In genomic region chr4:3107271-3108185, GRCh38 we compare ENCODE assay signal across 12 cellular contexts. TPM values are rescaled to one million over a fixed set of nuclear protein-coding genes. Genes with fewer than 3 reads are reported as not detected.
DNase-seq lines count a peak whose midpoint lies in the region; ATAC-seq and TF ChIP-seq lines count a peak whose summit lies in the region.
"Had no signal": no experiment of that assay in that cellular context is flagged by ENCODE, and none has a peak within 500 bp of the region (broad histone marks: within the 10 kb centered on the region; RNA-seq: fewer than 3 reads in every experiment).

No MANE protein-coding gene starts in this region.

- no peak for TF ChIP-seq CTCF in neural progenitor cell (IDR thresholded peaks at IDR 0.05)

- no peak for DNase-seq in activated T-cell treated with anti-CD3 and anti-CD28 coated beads, Interleukin-2, amount 50 U/mL, for 24 hours
- DNase-seq in activated T-cell treated with anti-CD3 and anti-CD28 coated beads for 4 hours (no peak), fibroblast of gingiva (ENCODE audit: low read depth) (peak; percentile 78), aorta (no peak), NOMO-1 (lab: John Stamatoyannopoulos, UW; ENCODE audit: unreplicated experiment in 2 of 2) (no peak), neural progenitor cell (ENCODE audit: low spot score) (no peak)
- no peak for DNase-seq in stimulated activated CD4-positive, alpha-beta T cell treated with anti-CD3 and anti-CD28 coated beads, Interleukin-4, amount 100 ng/mL, for 4 hours
- DNase-seq: NCI-H2081 treated with DMSO at 0.1 percent for 48 hours had no signal

- H3K27ac ChIP-seq in mesodermal cell (ENCODE audit: low read depth, low read length, severe bottlenecking) (peak overlapping the region; percentile 36), aorta (ENCODE audit: low read depth in 1 of 2, low read length in 2 of 2) (no peak overlapping the region), neural progenitor cell (no peak overlapping the region)

- no peaks in the 10 kb centered on the region for H3K27me3 Mint-ChIP-seq in activated T-cell treated with anti-CD3 and anti-CD28 coated beads, Interleukin-2, amount 50 U/mL, for 24 hours
- H3K27me3 Mint-ChIP-seq in neural progenitor cell (ENCODE audit: insufficient read depth, low read depth), result peaks cover 2% of the 10 kb centered on the region
- H3K27me3 Mint-ChIP-seq: stimulated activated naive B cell treated with anti-CD40 and anti-IgM and Interleukin-4, amounts not matched to agents 10 μg/mL and 1 μg/mL and 100 μg/mL, for 72 hours had no signal

- peak overlapping the region; percentile 15 for H3K27ac Mint-ChIP-seq in activated T-cell treated with anti-CD3 and anti-CD28 coated beads, Interleukin-2, amount 50 U/mL, for 24 hours
- H3K27ac Mint-ChIP-seq in neural progenitor cell, result no peak overlapping the region

- peaks cover 68% of the 10 kb centered on the region for H3K36me3 ChIP-seq in mesodermal cell (ENCODE audit: control insufficient read depth, insufficient read depth, low read length)
- H3K36me3 ChIP-seq in aorta (ENCODE audit: control insufficient read depth in 1 of 2, insufficient read depth in 2 of 2, low read length in 1 of 2), result peaks cover 6% of the 10 kb centered on the region in 2 donors
- H3K36me3 ChIP-seq in neural progenitor cell, result no peaks in the 10 kb centered on the region

- H3K9me3 ChIP-seq in mesodermal cell (ENCODE audit: control insufficient read depth, low read length) (no peaks in the 10 kb centered on the region), aorta (ENCODE audit: control insufficient read depth, low read length) (no peaks in the 10 kb centered on the region), neural progenitor cell (ENCODE audit: low read depth) (no peaks in the 10 kb centered on the region)

- WGBS in mesodermal cell (ENCODE audit: insufficient coverage in 2 of 2), 2 experiments, result 88 to 99% methylated on average over 8 to 9 of the region's 11 CpGs
- 85 to 88% methylated on average over 11 of the region's 11 CpGs for WGBS in aorta, 2 donors

- H3K4me1 ChIP-seq in mesodermal cell (ENCODE audit: control insufficient read depth, insufficient read depth, low read length, poor library complexity, severe bottlenecking), result peaks cover 38% of the 10 kb centered on the region
- H3K4me1 ChIP-seq in aorta (ENCODE audit: control insufficient read depth in 1 of 2, insufficient read depth in 2 of 2, low read length in 2 of 2), result no peaks in the 10 kb centered on the region
- H3K4me1 ChIP-seq in neural progenitor cell, result no peaks in the 10 kb centered on the region

- no peak overlapping the region for H3K9ac ChIP-seq in neural progenitor cell

- no peak overlapping the region for H3K4me2 ChIP-seq in neural progenitor cell

- peaks cover 8% of the 10 kb centered on the region for H3F3A ChIP-seq in neural progenitor cell (ENCODE audit: low read depth)

- no peaks in the 10 kb centered on the region for H3K79me2 ChIP-seq in neural progenitor cell (ENCODE audit: low read depth)

- H2AFZ ChIP-seq in neural progenitor cell (replicated peaks), result no peak overlapping the region

- H3K9me3 Mint-ChIP-seq in activated T-cell treated with anti-CD3 and anti-CD28 coated beads, Interleukin-2, amount 50 U/mL, for 24 hours, result no peaks in the 10 kb centered on the region
- no peaks in the 10 kb centered on the region for H3K9me3 Mint-ChIP-seq in neural progenitor cell
- H3K9me3 Mint-ChIP-seq: stimulated activated naive B cell treated with anti-CD40 and anti-IgM and Interleukin-4, amounts not matched to agents 10 μg/mL and 1 μg/mL and 100 μg/mL, for 72 hours had no signal

- intact Hi-C loops in aorta (cut with DNase I), result no loop called here

- H3K27me3 ChIP-seq in aorta (ENCODE audit: control insufficient read depth in 1 of 2, insufficient read depth in 2 of 2, low read length in 1 of 2) (no peaks in the 10 kb centered on the region), neural progenitor cell (no peaks in the 10 kb centered on the region)

- H3K4me1 Mint-ChIP-seq in activated T-cell treated with anti-CD3 and anti-CD28 coated beads, Interleukin-2, amount 50 U/mL, for 24 hours (ENCODE audit: low read depth), result peaks cover 17% of the 10 kb centered on the region
- H3K4me1 Mint-ChIP-seq in neural progenitor cell, result peaks cover 4% of the 10 kb centered on the region

- H3K36me3 Mint-ChIP-seq in activated T-cell treated with anti-CD3 and anti-CD28 coated beads, Interleukin-2, amount 50 U/mL, for 24 hours (ENCODE audit: low read depth), result peaks cover 86% of the 10 kb centered on the region
- H3K36me3 Mint-ChIP-seq in neural progenitor cell, result peaks cover 40% of the 10 kb centered on the region

- H3K4me3 ChIP-seq in mesodermal cell (ENCODE audit: extremely low read depth, insufficient read depth, low read length, poor library complexity, severe bottlenecking), result no peak overlapping the region
- H3K4me3 ChIP-seq in aorta (ENCODE audit: low read length in 2 of 2), result no peak overlapping the region
- no peak overlapping the region for H3K4me3 ChIP-seq in neural progenitor cell

- peaks cover 12% of the 10 kb centered on the region for H4K20me1 ChIP-seq in neural progenitor cell (ENCODE audit: low read depth)

- peak; percentile 43 for ATAC-seq in aorta (ENCODE audit: low FRiP score)

- H3K4me3 Mint-ChIP-seq in activated T-cell treated with anti-CD3 and anti-CD28 coated beads, Interleukin-2, amount 50 U/mL, for 24 hours, result no peak overlapping the region
- no peak overlapping the region for H3K4me3 Mint-ChIP-seq in neural progenitor cell

RNA-seq across cellular contexts. Expression of gene HTT, which starts 33.0 kb away (rescaled TPM):
- 30.0 TPM for polyA plus RNA-seq in mesodermal cell (2013, experiment 1 of 2)
- polyA plus RNA-seq in mesodermal cell (2013, experiment 2 of 2), result 20.5 TPM
- total RNA-seq in aorta (10 to 100 TPM; 64.4 to 82.7 TPM), neural progenitor cell (ENCODE audit: low replicate concordance) (38.9 and 40.2 TPM in 2 replicates)
- 10 to 100 TPM in 1 of 2 donors, 1 to 10 TPM in 1; 5.1 to 17.8 TPM for polyA plus RNA-seq in aorta

RNA-seq across cellular contexts. Expression of gene HTT-AS, which starts 33.2 kb away (rescaled TPM):
- polyA plus RNA-seq in mesodermal cell (2013, experiment 1 of 2), result not detected
- polyA plus RNA-seq in mesodermal cell (2013, experiment 2 of 2), result not detected
- total RNA-seq in aorta (not detected), neural progenitor cell (ENCODE audit: low replicate concordance) (not detected in 2 replicates)
- polyA plus RNA-seq in aorta, result not detected
- total RNA-seq: dermis microvascular lymphatic vessel endothelial cell had no signal
- polyA plus RNA-seq: neural cell had no signal
